ENCODE assay signal across 21 cellular contexts in genomic region chr11:102610198-102610597, GRCh38. TPM values are rescaled to one million over a fixed set of nuclear protein-coding genes. Genes with fewer than 3 reads are reported as not detected.
A peak's percentile ranks its signal among the peaks of the same experiment; 100 is the strongest.
DNase-seq lines count a peak whose midpoint lies in the region; ATAC-seq and TF ChIP-seq lines count a peak whose summit lies in the region.
"Had no signal": no experiment of that assay in that cellular context is flagged by ENCODE, and none has a peak within 500 bp of the region (broad histone marks: within the 10 kb centered on the region; RNA-seq: fewer than 3 reads in every experiment).

No MANE protein-coding gene starts in this region.

- H3K9ac ChIP-seq in SU-DHL-6 (ENCODE audit: low read length), result peak overlapping the region; percentile 29; the same call in 1 of the 2 replicates
- H3K9ac ChIP-seq: neural progenitor cell had no signal

- no peak overlapping the region for H3K4me3 ChIP-seq in SU-DHL-6 (ENCODE audit: insufficient read depth, low read length, poor library complexity, severe bottlenecking)
- H3K4me3 ChIP-seq: neural progenitor cell, uterus had no signal

- no peaks in the 10 kb centered on the region for H3K36me3 Mint-ChIP-seq in activated CD8-positive, alpha-beta memory T cell treated with anti-CD3 and anti-CD28 coated beads, Interleukin-2, amount 10 ng/mL, durations not matched to agents 7 days and 5 days
- H3K36me3 Mint-ChIP-seq in activated T-helper 1 cell treated with anti-CD3 and anti-CD28 coated beads, Interleukin-12 subunit alpha, Interleukin-12 subunit beta, Interleukin-2, Interleukin-4 antibody, amounts not matched to agents 30 ng/mL and 10 ng/mL and 1 ng/mL, durations not matched to agents 14 hours and 24 hours and 36 hours (ENCODE audit: low read depth), result no peaks in the 10 kb centered on the region
- H3K36me3 Mint-ChIP-seq: CD4-positive, CD25-positive, alpha-beta regulatory T cell; neural progenitor cell had no signal

- H4K20me1 ChIP-seq in SU-DHL-6 (ENCODE audit: low read depth, low read length), result no peaks in the 10 kb centered on the region

- POLR2A ChIA-PET in GM10248 (lab: Yijun Ruan, JAX), result interaction anchor here (0.7 kb wide), 1 partner anchor 269 kb away, joined by 4 read pairs; no protein-coding TSS in a partner anchor

- no peak overlapping the region for H3K4me3 Mint-ChIP-seq in activated CD8-positive, alpha-beta memory T cell treated with anti-CD3 and anti-CD28 coated beads, Interleukin-2, amount 10 ng/mL, durations not matched to agents 7 days and 5 days
- H3K4me3 Mint-ChIP-seq in activated T-helper 1 cell treated with anti-CD3 and anti-CD28 coated beads, Interleukin-12 subunit alpha, Interleukin-12 subunit beta, Interleukin-2, Interleukin-4 antibody, amounts not matched to agents 30 ng/mL and 10 ng/mL and 1 ng/mL, durations not matched to agents 14 hours and 24 hours and 36 hours, result no peak overlapping the region
- H3K4me3 Mint-ChIP-seq: CD4-positive, CD25-positive, alpha-beta regulatory T cell; neural progenitor cell; stimulated activated naive CD8-positive, alpha-beta T cell treated with anti-CD3 and anti-CD28 coated beads, Interleukin-15, Interleukin-2, amounts not matched to agents 100 ng/mL and 50 ng/mL, for 24 hours had no signal

- ATAC-seq in GM18861 (IDR thresholded peaks at IDR 0.05; ENCODE audit: unreplicated experiment) (peak; percentile 30), HG02938 (IDR thresholded peaks at IDR 0.05; ENCODE audit: unreplicated experiment) (peak; percentile 51), GM18868 (IDR thresholded peaks at IDR 0.05; ENCODE audit: unreplicated experiment) (no peak), left ventricle myocardium superior (no peak)
- no peak for ATAC-seq in activated CD8-positive, alpha-beta memory T cell treated with anti-CD3 and anti-CD28 coated beads, Interleukin-2, amount 10 ng/mL, durations not matched to agents 7 days and 5 days

- peaks cover 11% of the 10 kb centered on the region for H3K4me1 Mint-ChIP-seq in activated CD8-positive, alpha-beta memory T cell treated with anti-CD3 and anti-CD28 coated beads, Interleukin-2, amount 10 ng/mL, durations not matched to agents 7 days and 5 days
- H3K4me1 Mint-ChIP-seq in activated T-helper 1 cell treated with anti-CD3 and anti-CD28 coated beads, Interleukin-12 subunit alpha, Interleukin-12 subunit beta, Interleukin-2, Interleukin-4 antibody, amounts not matched to agents 30 ng/mL and 10 ng/mL and 1 ng/mL, durations not matched to agents 14 hours and 24 hours and 36 hours (ENCODE audit: low read depth), result peaks cover 26% of the 10 kb centered on the region

- peak overlapping the region; percentile 75 for H2AFZ ChIP-seq in SU-DHL-6 (ENCODE audit: low read depth, low read length, severe bottlenecking)
- H2AFZ ChIP-seq: neural progenitor cell had no signal

- peak overlapping the region; percentile 44; the same call in 1 of the 2 replicates for H3K27ac ChIP-seq in SU-DHL-6 (ENCODE audit: low read depth, low read length)
- H3K27ac ChIP-seq: neural progenitor cell, uterus had no signal

- peaks cover 9% of the 10 kb centered on the region; the same call in 1 of the 2 replicates for H3F3A ChIP-seq in SU-DHL-6 (ENCODE audit: insufficient read depth)

- DNase-seq in GM10248 (ENCODE audit: extremely low spot score) (peak; percentile 31), left ventricle myocardium superior (no peak)
- no peak for DNase-seq in activated CD8-positive, alpha-beta memory T cell treated with anti-CD3 and anti-CD28 coated beads, Interleukin-2, amount 10 ng/mL, durations not matched to agents 7 days and 5 days
- no peak for DNase-seq in activated T-helper 1 cell treated with anti-CD3 and anti-CD28 coated beads, Interleukin-12 subunit alpha, Interleukin-12 subunit beta, Interleukin-2, Interleukin-4 antibody, amounts not matched to agents 30 ng/mL and 10 ng/mL and 1 ng/mL, durations not matched to agents 14 hours and 24 hours and 36 hours (ENCODE audit: low spot score)
- DNase-seq: ACHN; activated CD4-positive, alpha-beta T cell treated with anti-CD3 and anti-CD28 coated beads for 48 hours; activated CD8-positive, alpha-beta memory T cell treated with anti-CD3 and anti-CD28 coated beads, Interleukin-2, amount 50 U/mL, for 4 hours; anterior cingulate cortex; CD4-positive, CD25-positive, alpha-beta regulatory T cell; effector memory CD4-positive, alpha-beta T cell; hippocampal formation; kidney; NCI-H1092; uterus had no signal

- CTCF ChIA-PET in GM10248 (lab: Yijun Ruan, JAX), result interaction anchor here (0.9 to 8.7 kb wide), 16 partner anchors 7 to 318 kb away, joined by 3 to 213 read pairs (median 30); no protein-coding TSS in a partner anchor
- CTCF ChIA-PET in activated CD8-positive, alpha-beta memory T cell treated with anti-CD3 and anti-CD28 coated beads, Interleukin-2, amount 10 ng/mL, durations not matched to agents 7 days and 5 days (lab: Charles Lee), result interaction anchor here (1.0 to 1.8 kb wide), 4 partner anchors 10 to 243 kb away, joined by 3 to 6 read pairs (median 3); no protein-coding TSS in a partner anchor

- intact Hi-C loops in activated T-helper 1 cell treated with anti-CD3 and anti-CD28 coated beads, Interleukin-12 subunit alpha, Interleukin-12 subunit beta, Interleukin-2, Interleukin-4 antibody, amounts not matched to agents 30 ng/mL and 10 ng/mL and 1 ng/mL, durations not matched to agents 14 hours and 24 hours and 36 hours (cut with micrococcal nuclease), result loop anchor here (5.0 kb wide), 3 partner anchors 48 to 343 kb away; partner anchors contain the start of gene TMEM123
- intact Hi-C loops in left ventricle myocardium superior (cut with micrococcal nuclease), result no loop called here

- H3K27ac Mint-ChIP-seq in activated CD8-positive, alpha-beta memory T cell treated with anti-CD3 and anti-CD28 coated beads, Interleukin-2, amount 10 ng/mL, durations not matched to agents 7 days and 5 days, result no peak overlapping the region
- no peak overlapping the region for H3K27ac Mint-ChIP-seq in activated T-helper 1 cell treated with anti-CD3 and anti-CD28 coated beads, Interleukin-12 subunit alpha, Interleukin-12 subunit beta, Interleukin-2, Interleukin-4 antibody, amounts not matched to agents 30 ng/mL and 10 ng/mL and 1 ng/mL, durations not matched to agents 14 hours and 24 hours and 36 hours
- H3K27ac Mint-ChIP-seq: CD4-positive, CD25-positive, alpha-beta regulatory T cell had no signal

- no peaks in the 10 kb centered on the region for H3K9me3 Mint-ChIP-seq in activated CD8-positive, alpha-beta memory T cell treated with anti-CD3 and anti-CD28 coated beads, Interleukin-2, amount 10 ng/mL, durations not matched to agents 7 days and 5 days (ENCODE audit: low read depth)
- no peaks in the 10 kb centered on the region for H3K9me3 Mint-ChIP-seq in activated T-helper 1 cell treated with anti-CD3 and anti-CD28 coated beads, Interleukin-12 subunit alpha, Interleukin-12 subunit beta, Interleukin-2, Interleukin-4 antibody, amounts not matched to agents 30 ng/mL and 10 ng/mL and 1 ng/mL, durations not matched to agents 14 hours and 24 hours and 36 hours
- H3K9me3 Mint-ChIP-seq: neural progenitor cell; stimulated activated naive CD8-positive, alpha-beta T cell treated with anti-CD3 and anti-CD28 coated beads, Interleukin-15, Interleukin-2, amounts not matched to agents 100 ng/mL and 50 ng/mL, for 24 hours had no signal

- H3K79me2 ChIP-seq in SU-DHL-6 (ENCODE audit: insufficient read depth, low read length), result no peaks in the 10 kb centered on the region

- H3K9me2 ChIP-seq in SU-DHL-6 (replicated peaks; ENCODE audit: insufficient read depth, low read length), result no peaks in the 10 kb centered on the region

- no peaks in the 10 kb centered on the region for H3K36me3 ChIP-seq in SU-DHL-6 (ENCODE audit: low read length)
- H3K36me3 ChIP-seq: neural progenitor cell, uterus had no signal

- TF ChIP-seq CTCF in GM10248 (IDR thresholded peaks at IDR 0.05; ENCODE audit: control extremely low read depth, extremely low read depth, low read depth, missing control alignments), result no peak
- TF ChIP-seq CTCF in SU-DHL-6 (IDR thresholded peaks at IDR 0.05; ENCODE audit: insufficient read depth, low read length, poor library complexity, severe bottlenecking), result no peak

- H3K27me3 Mint-ChIP-seq in activated CD8-positive, alpha-beta memory T cell treated with anti-CD3 and anti-CD28 coated beads, Interleukin-2, amount 10 ng/mL, durations not matched to agents 7 days and 5 days, result no peaks in the 10 kb centered on the region
- H3K27me3 Mint-ChIP-seq in activated T-helper 1 cell treated with anti-CD3 and anti-CD28 coated beads, Interleukin-12 subunit alpha, Interleukin-12 subunit beta, Interleukin-2, Interleukin-4 antibody, amounts not matched to agents 30 ng/mL and 10 ng/mL and 1 ng/mL, durations not matched to agents 14 hours and 24 hours and 36 hours (ENCODE audit: insufficient read depth), result no peaks in the 10 kb centered on the region
- H3K27me3 Mint-ChIP-seq: stimulated activated naive CD8-positive, alpha-beta T cell treated with anti-CD3 and anti-CD28 coated beads, Interleukin-15, Interleukin-2, amounts not matched to agents 100 ng/mL and 50 ng/mL, for 24 hours had no signal

- H3K4me2 ChIP-seq in SU-DHL-6 (ENCODE audit: low read depth, low read length, poor library complexity, severe bottlenecking), result peak overlapping the region; percentile 57
- H3K4me2 ChIP-seq: neural progenitor cell had no signal

- H3K9me3 ChIP-seq in SU-DHL-6 (ENCODE audit: insufficient read depth, low read length), result no peaks in the 10 kb centered on the region
- H3K9me3 ChIP-seq: uterus had no signal

- H3K27me3 ChIP-seq in SU-DHL-6 (ENCODE audit: low read length), result no peaks in the 10 kb centered on the region
- H3K27me3 ChIP-seq: neural progenitor cell, uterus had no signal

RNA-seq across cellular contexts. Expression of gene MMP20, which starts 14.9 kb away (rescaled TPM):
- not detected for total RNA-seq in activated CD8-positive, alpha-beta memory T cell treated with anti-CD3 and anti-CD28 coated beads, Interleukin-2, amount 10 ng/mL, durations not matched to agents 7 days and 5 days
- total RNA-seq in activated T-helper 1 cell treated with anti-CD3 and anti-CD28 coated beads, Interleukin-12 subunit alpha, Interleukin-12 subunit beta, Interleukin-2, Interleukin-4 antibody, amounts not matched to agents 30 ng/mL and 10 ng/mL and 1 ng/mL, durations not matched to agents 14 hours and 24 hours and 36 hours, result not detected in 2 replicates
- not detected for total RNA-seq in left ventricle myocardium superior
- total RNA-seq: CD4-positive, CD25-positive, alpha-beta regulatory T cell; fibroblast of lung; kidney; uterus had no signal

Comparison
In these comparisons a context has a peak if more than half of its experiments do, and no peak if none do; other contexts are left out.
1. ATAC-seq: peak in GM18861 (single experiment) and HG02938 (single experiment); none in GM18868 (single experiment), activated CD8-positive, alpha-beta memory T cell treated with anti-CD3 and anti-CD28 coated beads, Interleukin-2, amount 10 ng/mL, durations not matched to agents 7 days and 5 days (single experiment) and left ventricle myocardium superior (single experiment).